14 cellular contexts compared by ENCODE assay signal in the genomic region with DNA sequence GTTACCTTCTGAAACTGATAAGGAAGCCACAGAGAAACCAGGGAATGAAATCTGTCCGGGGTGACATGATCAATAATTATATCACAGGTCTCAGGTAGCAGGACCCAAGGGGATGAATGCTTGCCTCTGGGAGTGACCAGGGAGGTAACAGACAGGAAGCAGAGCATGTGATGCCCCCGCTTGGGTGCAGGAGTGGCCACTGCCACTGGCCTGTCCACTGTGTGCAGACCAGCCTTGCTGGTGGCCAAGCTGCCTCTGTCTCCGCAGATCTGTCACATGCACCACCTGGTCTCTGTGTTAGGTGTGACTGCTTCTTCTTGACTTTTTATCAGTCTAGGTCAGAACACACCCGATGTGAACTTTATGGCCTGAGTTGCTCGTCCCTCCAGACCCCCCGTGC.
A peak's percentile ranks its signal among the peaks of the same experiment; 100 is the strongest.
DNase-seq lines count a peak whose midpoint lies in the region; ATAC-seq and TF ChIP-seq lines count a peak whose summit lies in the region.
"Had no signal": no experiment of that assay in that cellular context is flagged by ENCODE, and none has a peak within 500 bp of the region (broad histone marks: within the 10 kb centered on the region; RNA-seq: fewer than 3 reads in every experiment).

No MANE protein-coding gene starts in this region.

- no peaks in the 10 kb centered on the region for H3K9me2 ChIP-seq in OCI-LY7 (ENCODE audit: insufficient read depth, low read length)

- no peak overlapping the region for H3K4me2 ChIP-seq in osteoblast (ENCODE audit: insufficient read depth, low read length)
- H3K4me2 ChIP-seq in OCI-LY7 (ENCODE audit: low read length): no peak overlapping the region
- H3K4me2 ChIP-seq: BLaER1, GM23338 had no signal

- no peaks in the 10 kb centered on the region for H3K79me2 ChIP-seq in osteoblast (ENCODE audit: insufficient read depth, low read length)
- no peaks in the 10 kb centered on the region for H3K79me2 ChIP-seq in OCI-LY7 (ENCODE audit: insufficient read depth, low read depth, low read length)

- H2AFZ ChIP-seq in osteoblast (ENCODE audit: low read length) (no peak overlapping the region), OCI-LY7 (ENCODE audit: low read length) (no peak overlapping the region)
- H2AFZ ChIP-seq: GM23338 had no signal

- H3K4me1 ChIP-seq in left ventricle myocardium inferior (no peaks in the 10 kb centered on the region), osteoblast (ENCODE audit: insufficient read depth, low read length) (peaks cover 18% of the 10 kb centered on the region), upper lobe of right lung (no peaks in the 10 kb centered on the region), OCI-LY7 (ENCODE audit: insufficient read depth, low read length, poor library complexity, severe bottlenecking) (no peaks in the 10 kb centered on the region)

- BruUV-seq in OCI-LY7 (replicated peaks; lab: Mats Ljungman, UMichigan): no TSS peak

- H3K36me3 ChIP-seq in left ventricle myocardium inferior (peaks cover 15% of the 10 kb centered on the region), osteoblast (ENCODE audit: insufficient read depth, low read length) (peaks cover 2% of the 10 kb centered on the region), upper lobe of right lung (no peaks in the 10 kb centered on the region), OCI-LY7 (ENCODE audit: insufficient read depth, low read length) (no peaks in the 10 kb centered on the region)
- H3K36me3 ChIP-seq: BLaER1 had no signal

- no peaks in the 10 kb centered on the region for H3K27me3 ChIP-seq in left ventricle myocardium inferior (ENCODE audit: low read depth)
- H3K27me3 ChIP-seq in osteoblast (ENCODE audit: insufficient read depth, low read length): no peaks in the 10 kb centered on the region
- no peaks in the 10 kb centered on the region for H3K27me3 ChIP-seq in upper lobe of right lung
- H3K27me3 ChIP-seq: BLaER1 had no signal

- H3K27ac ChIP-seq in left ventricle myocardium inferior (replicated peaks) (no peak overlapping the region), osteoblast (ENCODE audit: low read depth, low read length) (no peak overlapping the region), upper lobe of right lung (no peak overlapping the region), OCI-LY7 (ENCODE audit: low read depth, low read length, poor library complexity, severe bottlenecking) (no peak overlapping the region)
- H3K27ac ChIP-seq: BLaER1 had no signal

- ATAC-seq in left cardiac atrium (no peak), upper lobe of right lung (no peak)
- ATAC-seq: GM23338 had no signal

- H3K9me3 ChIP-seq in left ventricle myocardium inferior (replicated peaks) (no peaks in the 10 kb centered on the region), osteoblast (ENCODE audit: low read depth, low read length) (no peaks in the 10 kb centered on the region), upper lobe of right lung (no peaks in the 10 kb centered on the region), OCI-LY7 (ENCODE audit: low read length) (no peaks in the 10 kb centered on the region)
- H3K9me3 ChIP-seq: BLaER1 had no signal

- CTCF ChIA-PET in OCI-LY7 (lab: Charles Lee; ENCODE audit: unreplicated experiment): no interaction called here

- intact Hi-C loops in left cardiac atrium (cut with DNase I) (no loop called here), left ventricle myocardium inferior (cut with micrococcal nuclease) (no loop called here), upper lobe of right lung (cut with DNase I) (no loop called here), OCI-LY7 (cut with micrococcal nuclease; ENCODE audit: unreplicated experiment) (no loop called here)

- TF ChIP-seq CTCF in left ventricle myocardium inferior (IDR thresholded peaks at IDR 0.05; ENCODE audit: borderline replicate concordance) (no peak), osteoblast (IDR thresholded peaks at IDR 0.05; ENCODE audit: extremely low read depth, low read depth, low read length) (no peak), upper lobe of right lung (IDR thresholded peaks at IDR 0.05) (no peak), OCI-LY7 (conservative IDR thresholded peaks at IDR 0.05; ENCODE audit: low read length) (no peak)

- H4K20me1 ChIP-seq in osteoblast (ENCODE audit: insufficient read depth, low read length): no peaks in the 10 kb centered on the region
- H4K20me1 ChIP-seq in OCI-LY7 (ENCODE audit: insufficient read depth, low read length): no peaks in the 10 kb centered on the region
- H4K20me1 ChIP-seq: BLaER1 had no signal

- DNase-seq in left cardiac atrium (peak; percentile 2), left ventricle myocardium inferior (no peak), osteoblast (ENCODE audit: insufficient read length, low spot score, missing footprints) (peak; percentile 30), upper lobe of right lung (peak; percentile 40), mesenteric fat pad (ENCODE audit: low spot score) (no peak), foreskin melanocyte (no peak), OCI-LY7 (ENCODE audit: low spot score) (no peak)
- DNase-seq: 8988T, DMS153, DMS79, GDM1, HCEC 1CT had no signal

- H3K4me3 ChIP-seq in left ventricle myocardium inferior: no peak overlapping the region
- H3K4me3 ChIP-seq in osteoblast (ENCODE audit: insufficient read depth, low read length): no peak overlapping the region
- H3K4me3 ChIP-seq in upper lobe of right lung: no peak overlapping the region
- H3K4me3 ChIP-seq in OCI-LY7 (ENCODE audit: low read depth, low read length, poor library complexity, severe bottlenecking): no peak overlapping the region
- H3K4me3 ChIP-seq: BLaER1, GM23338 had no signal

- POLR2A ChIA-PET in OCI-LY7 (lab: Charles Lee): interaction anchor here (0.7 kb wide), 1 partner anchor 1097 kb away, joined by 3 read pairs; no protein-coding TSS in a partner anchor

Comparison
In these comparisons a context has a peak if more than half of its experiments do, and no peak if none do; other contexts are left out.
1. DNase-seq: peak in left cardiac atrium (single experiment), osteoblast (single experiment) and upper lobe of right lung (single experiment); none in left ventricle myocardium inferior (single experiment), mesenteric fat pad (single experiment), foreskin melanocyte (single experiment) and OCI-LY7 (single experiment).